24 cellular contexts compared by ENCODE assay signal in genomic region chr11:119797137-119797611, GRCh38.
DNase-seq lines count a peak whose midpoint lies in the region; ATAC-seq and TF ChIP-seq lines count a peak whose summit lies in the region.
"Had no signal": no experiment of that assay in that cellular context is flagged by ENCODE, and none has a peak within 500 bp of the region (broad histone marks: within the 10 kb centered on the region; RNA-seq: fewer than 3 reads in every experiment).

No MANE protein-coding gene starts in this region.

- H3K4me3 ChIP-seq in H7 (ENCODE audit: insufficient read depth, low read depth, low read length) (no peak overlapping the region), hepatocyte (no peak overlapping the region), neural progenitor cell (peak overlapping the region; percentile 11), Karpas-422 (ENCODE audit: low read length) (no peak overlapping the region)
- no peak overlapping the region for H3K4me3 ChIP-seq in CD8-positive, alpha-beta T cell (ENCODE audit: low read depth, low read length)
- H3K4me3 ChIP-seq: body of pancreas, esophagus squamous epithelium, skin epidermis, thoracic aorta had no signal

- H2AFZ ChIP-seq in hepatocyte, result no peak overlapping the region
- H2AFZ ChIP-seq in neural progenitor cell (replicated peaks), result no peak overlapping the region
- no peak overlapping the region for H2AFZ ChIP-seq in Karpas-422 (ENCODE audit: low read length)

- H3K4me3 Mint-ChIP-seq in neural progenitor cell, result peak overlapping the region; percentile 62
- no peak overlapping the region for H3K4me3 Mint-ChIP-seq in CD8-positive, alpha-beta T cell
- H3K4me3 Mint-ChIP-seq: activated CD4-positive, alpha-beta T cell treated with anti-CD3 and anti-CD28 coated beads, Interleukin-2, amount 10 ng/mL, durations not matched to agents 7 days and 5 days; activated naive CD8-positive, alpha-beta T cell treated with anti-CD3 and anti-CD28 coated beads, Interleukin-2, amount 10 ng/mL, durations not matched to agents 7 days and 5 days; CD4-positive, alpha-beta T cell; effector memory CD8-positive, alpha-beta T cell; stimulated activated naive B cell treated with anti-CD40 and anti-IgM and Interleukin-4, amounts not matched to agents 10 μg/mL and 1 μg/mL and 100 μg/mL, for 72 hours; T-helper 2 cell treated with Interferon-gamma antibody and Interleukin-4, amounts not matched to agents 5 μg/mL and 100 μg/mL, for 36 hours had no signal

- H4K20me1 ChIP-seq in hepatocyte (ENCODE audit: insufficient read depth, poor library complexity, severe bottlenecking) (no peaks in the 10 kb centered on the region), neural progenitor cell (ENCODE audit: low read depth) (no peaks in the 10 kb centered on the region), Karpas-422 (ENCODE audit: insufficient read depth, low read depth, low read length) (no peaks in the 10 kb centered on the region)

- ATAC-seq in CD8-positive, alpha-beta T cell, result no peak
- ATAC-seq: body of pancreas; effector memory CD8-positive, alpha-beta T cell; left colon; stimulated activated naive B cell treated with anti-CD40 and anti-IgM and Interleukin-4, amounts not matched to agents 10 μg/mL and 1 μg/mL and 100 μg/mL, for 72 hours had no signal

- no peaks in the 10 kb centered on the region for H3K79me2 ChIP-seq in hepatocyte
- H3K79me2 ChIP-seq in neural progenitor cell (ENCODE audit: low read depth), result no peaks in the 10 kb centered on the region
- H3K79me2 ChIP-seq in Karpas-422 (ENCODE audit: low read length), result no peaks in the 10 kb centered on the region

- CTCF ChIA-PET in CD8-positive, alpha-beta T cell (lab: Charles Lee), result no interaction called here

- H3K27ac Mint-ChIP-seq in neural progenitor cell, result peak overlapping the region; percentile 97
- no peak overlapping the region for H3K27ac Mint-ChIP-seq in CD8-positive, alpha-beta T cell
- H3K27ac Mint-ChIP-seq: activated CD4-positive, alpha-beta T cell treated with anti-CD3 and anti-CD28 coated beads, Interleukin-2, amount 10 ng/mL, durations not matched to agents 7 days and 5 days; activated naive CD8-positive, alpha-beta T cell treated with anti-CD3 and anti-CD28 coated beads, Interleukin-2, amount 10 ng/mL, durations not matched to agents 7 days and 5 days; activated T-helper 2 cell treated with anti-CD3 and anti-CD28 coated beads, Interferon-gamma antibody, Interleukin-2, Interleukin-4, amounts not matched to agents 10 μg/mL and 5 μg/mL and 100 μg/mL, durations not matched to agents 14 hours and 24 hours and 36 hours; CD4-positive, alpha-beta T cell; effector memory CD8-positive, alpha-beta T cell; stimulated activated naive B cell treated with anti-CD40 and anti-IgM and Interleukin-4, amounts not matched to agents 10 μg/mL and 1 μg/mL and 100 μg/mL, for 72 hours; T-helper 2 cell treated with Interferon-gamma antibody and Interleukin-4, amounts not matched to agents 5 μg/mL and 100 μg/mL, for 36 hours had no signal

- H3K36me3 Mint-ChIP-seq in neural progenitor cell, result no peaks in the 10 kb centered on the region
- no peaks in the 10 kb centered on the region for H3K36me3 Mint-ChIP-seq in CD8-positive, alpha-beta T cell
- H3K36me3 Mint-ChIP-seq: activated naive CD8-positive, alpha-beta T cell treated with anti-CD3 and anti-CD28 coated beads, Interleukin-2, amount 10 ng/mL, durations not matched to agents 7 days and 5 days; stimulated activated naive B cell treated with anti-CD40 and anti-IgM and Interleukin-4, amounts not matched to agents 10 μg/mL and 1 μg/mL and 100 μg/mL, for 72 hours had no signal

- H3K27me3 ChIP-seq in H7 (ENCODE audit: control insufficient read depth, insufficient read depth, low read length) (peaks cover 18% of the 10 kb centered on the region), hepatocyte (no peaks in the 10 kb centered on the region), neural progenitor cell (peaks cover 23% of the 10 kb centered on the region), Karpas-422 (ENCODE audit: low read length) (no peaks in the 10 kb centered on the region)
- no peaks in the 10 kb centered on the region for H3K27me3 ChIP-seq in CD8-positive, alpha-beta T cell (ENCODE audit: insufficient read depth, low read length)
- H3K27me3 ChIP-seq: body of pancreas had no signal

- H3K9me3 ChIP-seq in hepatocyte (ENCODE audit: low read depth) (no peaks in the 10 kb centered on the region), neural progenitor cell (ENCODE audit: low read depth) (no peaks in the 10 kb centered on the region), Karpas-422 (ENCODE audit: low read length) (no peaks in the 10 kb centered on the region)
- H3K9me3 ChIP-seq in CD8-positive, alpha-beta T cell (ENCODE audit: low read length), result no peaks in the 10 kb centered on the region
- H3K9me3 ChIP-seq: body of pancreas, esophagus squamous epithelium, thoracic aorta had no signal

- no peaks in the 10 kb centered on the region for H3K36me3 ChIP-seq in H7 (replicated peaks; ENCODE audit: control insufficient read depth, insufficient read depth, low read length)
- no peaks in the 10 kb centered on the region for H3K36me3 ChIP-seq in hepatocyte (replicated peaks; ENCODE audit: insufficient read depth, low read depth)
- no peaks in the 10 kb centered on the region for H3K36me3 ChIP-seq in neural progenitor cell
- no peaks in the 10 kb centered on the region for H3K36me3 ChIP-seq in Karpas-422 (ENCODE audit: insufficient read depth, low read length)
- no peaks in the 10 kb centered on the region for H3K36me3 ChIP-seq in CD8-positive, alpha-beta T cell (ENCODE audit: insufficient read depth, low read length)
- H3K36me3 ChIP-seq: esophagus squamous epithelium, thoracic aorta had no signal

- no peak overlapping the region for H3K9ac ChIP-seq in neural progenitor cell
- H3K9ac ChIP-seq in Karpas-422 (ENCODE audit: low read length), result no peak overlapping the region

- 27% methylated on average over 12 of the region's 12 CpGs for WGBS in hepatocyte (ENCODE audit: low lambda C conversion rate, missing lambda C conversion rate)

- TF ChIP-seq CTCF in hepatocyte (IDR thresholded peaks at IDR 0.05; ENCODE audit: poor library complexity) (no peak), neural progenitor cell (IDR thresholded peaks at IDR 0.05) (no peak)
- TF ChIP-seq CTCF in CD8-positive, alpha-beta T cell (IDR thresholded peaks at IDR 0.05), result no peak

- in situ Hi-C loops in KBM-7 (cut with MboI; ENCODE audit: low pct_unique_long_range_greater_than_20kb, low sequenced_read_pairs), result no loop called here

- peak; percentile 83 for DNase-seq in H7
- peak; percentile 31 for DNase-seq in NCI-H2227 treated with DMSO at 0.1 percent for 48 hours (lab: John Stamatoyannopoulos, UW)
- DNase-seq in hepatocyte (ENCODE audit: low spot score), result peak; percentile 28
- DNase-seq in neural progenitor cell (ENCODE audit: low spot score), result peak; percentile 90
- no peak for DNase-seq in KBM-7
- no peak for DNase-seq in Karpas-422
- no peak for DNase-seq in CD8-positive, alpha-beta T cell
- DNase-seq in 8988T, result no peak
- DNase-seq: activated CD4-positive, alpha-beta T cell treated with anti-CD3 and anti-CD28 coated beads, Interleukin-2, amount 10 ng/mL, durations not matched to agents 7 days and 5 days; activated naive CD8-positive, alpha-beta T cell treated with anti-CD3 and anti-CD28 coated beads, Interleukin-2, amount 10 ng/mL, durations not matched to agents 7 days and 5 days; body of pancreas; CD4-positive, alpha-beta T cell; DMS53; effector memory CD8-positive, alpha-beta T cell; esophagus squamous epithelium; left colon; NCI-H2081 treated with DMSO at 0.1 percent for 48 hours; NCI-H526 treated with DMSO at 0.1 percent for 48 hours; stimulated activated naive B cell treated with anti-CD40 and anti-IgM and Interleukin-4, amounts not matched to agents 10 μg/mL and 1 μg/mL and 100 μg/mL, for 72 hours had no signal

- peaks cover 67% of the 10 kb centered on the region for H3K4me1 Mint-ChIP-seq in neural progenitor cell
- no peaks in the 10 kb centered on the region for H3K4me1 Mint-ChIP-seq in CD8-positive, alpha-beta T cell (ENCODE audit: low read depth)
- H3K4me1 Mint-ChIP-seq: activated CD4-positive, alpha-beta T cell treated with anti-CD3 and anti-CD28 coated beads, Interleukin-2, amount 10 ng/mL, durations not matched to agents 7 days and 5 days; activated naive CD8-positive, alpha-beta T cell treated with anti-CD3 and anti-CD28 coated beads, Interleukin-2, amount 10 ng/mL, durations not matched to agents 7 days and 5 days; stimulated activated naive B cell treated with anti-CD40 and anti-IgM and Interleukin-4, amounts not matched to agents 10 μg/mL and 1 μg/mL and 100 μg/mL, for 72 hours had no signal

- POLR2A ChIA-PET in CD8-positive, alpha-beta T cell (lab: Charles Lee), result no interaction called here

- H3K27me3 Mint-ChIP-seq in neural progenitor cell (ENCODE audit: insufficient read depth, low read depth), result peaks cover 35% of the 10 kb centered on the region
- H3K27me3 Mint-ChIP-seq in CD8-positive, alpha-beta T cell (ENCODE audit: low read depth), result peaks cover 17% of the 10 kb centered on the region

- peaks cover 50% of the 10 kb centered on the region for H3F3A ChIP-seq in neural progenitor cell (ENCODE audit: low read depth)

- no peaks in the 10 kb centered on the region for H3K4me1 ChIP-seq in hepatocyte (ENCODE audit: insufficient read depth)
- H3K4me1 ChIP-seq in neural progenitor cell, result peaks cover 61% of the 10 kb centered on the region
- no peaks in the 10 kb centered on the region for H3K4me1 ChIP-seq in Karpas-422 (ENCODE audit: low read length)
- H3K4me1 ChIP-seq in CD8-positive, alpha-beta T cell (ENCODE audit: insufficient read depth, low read length), result no peaks in the 10 kb centered on the region
- H3K4me1 ChIP-seq: body of pancreas had no signal

- no peaks in the 10 kb centered on the region for H3K9me3 Mint-ChIP-seq in neural progenitor cell
- H3K9me3 Mint-ChIP-seq in CD8-positive, alpha-beta T cell, result no peaks in the 10 kb centered on the region
- H3K9me3 Mint-ChIP-seq: activated CD4-positive, alpha-beta T cell treated with anti-CD3 and anti-CD28 coated beads, Interleukin-2, amount 10 ng/mL, durations not matched to agents 7 days and 5 days; activated naive CD8-positive, alpha-beta T cell treated with anti-CD3 and anti-CD28 coated beads, Interleukin-2, amount 10 ng/mL, durations not matched to agents 7 days and 5 days; activated T-helper 2 cell treated with anti-CD3 and anti-CD28 coated beads, Interferon-gamma antibody, Interleukin-2, Interleukin-4, amounts not matched to agents 10 μg/mL and 5 μg/mL and 100 μg/mL, durations not matched to agents 14 hours and 24 hours and 36 hours; CD4-positive, alpha-beta T cell; effector memory CD8-positive, alpha-beta T cell; stimulated activated naive B cell treated with anti-CD40 and anti-IgM and Interleukin-4, amounts not matched to agents 10 μg/mL and 1 μg/mL and 100 μg/mL, for 72 hours; T-helper 2 cell treated with Interferon-gamma antibody and Interleukin-4, amounts not matched to agents 5 μg/mL and 100 μg/mL, for 36 hours had no signal

- H3K27ac ChIP-seq in hepatocyte, result no peak overlapping the region
- peak overlapping the region; percentile 94 for H3K27ac ChIP-seq in neural progenitor cell
- H3K27ac ChIP-seq in Karpas-422 (ENCODE audit: low read length), result no peak overlapping the region
- H3K27ac ChIP-seq in CD8-positive, alpha-beta T cell (ENCODE audit: low read depth, low read length), result no peak overlapping the region
- H3K27ac ChIP-seq: body of pancreas, esophagus squamous epithelium, skin epidermis, thoracic aorta, VCaP had no signal

- intact Hi-C loops in CD8-positive, alpha-beta T cell (cut with DNase I, micrococcal nuclease), result no loop called here

- H3K4me2 ChIP-seq in hepatocyte, result no peak overlapping the region
- peak overlapping the region; percentile 65 for H3K4me2 ChIP-seq in neural progenitor cell
- H3K4me2 ChIP-seq in Karpas-422 (ENCODE audit: low read depth, low read length, poor library complexity, severe bottlenecking), result no peak overlapping the region

- H3K9me2 ChIP-seq in hepatocyte (replicated peaks; ENCODE audit: insufficient read depth), result no peaks in the 10 kb centered on the region
- H3K9me2 ChIP-seq in Karpas-422 (replicated peaks; ENCODE audit: insufficient read depth, low read length), result no peaks in the 10 kb centered on the region

Comparison
In these comparisons a context has a peak if more than half of its experiments do, and no peak if none do; other contexts are left out.
1. DNase-seq: peak in H7 (single experiment), NCI-H2227 treated with DMSO at 0.1 percent for 48 hours (single experiment), hepatocyte (single experiment) and neural progenitor cell (single experiment); none in KBM-7 (single experiment), Karpas-422 (single experiment), CD8-positive, alpha-beta T cell (0 of 7) and 8988T (single experiment).